Comparison of ENCODE assay signal across 7 cellular contexts in the genomic region with DNA sequence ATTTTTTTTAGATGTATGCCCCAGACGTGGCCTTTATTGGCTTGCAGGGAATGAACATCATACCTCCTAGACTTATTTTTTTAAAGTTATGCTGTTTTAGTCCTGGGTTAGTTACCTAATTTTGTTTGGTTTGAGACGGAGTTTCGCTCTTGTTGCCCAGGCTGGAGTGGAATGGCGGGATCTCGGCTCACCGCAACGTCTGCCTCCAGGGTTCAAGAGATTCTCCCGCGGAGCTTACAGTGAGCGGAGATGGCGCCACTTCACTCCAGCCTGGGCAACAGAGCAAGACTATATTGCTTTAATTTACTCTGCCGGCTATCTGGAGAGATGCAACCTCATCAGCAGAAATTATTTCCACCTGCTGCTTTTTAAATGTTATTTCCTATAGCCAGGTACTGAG.
DNase-seq lines count a peak whose midpoint lies in the region; ATAC-seq and TF ChIP-seq lines count a peak whose summit lies in the region.
"Not testable (repeated sequence)": the region's sequence is repeated elsewhere in the genome, so short reads cannot be mapped to it uniquely, and the experiment has no call there.

No MANE protein-coding gene starts in this region.

- H3K9me3 ChIP-seq in DND-41 (ENCODE audit: insufficient read depth, low read length, severe bottlenecking); SK-N-MC (ENCODE audit: low read depth, low read length): not testable (repeated sequence)

- not testable (repeated sequence) for H3K9ac ChIP-seq in DND-41 (ENCODE audit: low read depth, low read length); SK-N-MC (ENCODE audit: insufficient read length)

- H3K4me3 Mint-ChIP-seq in activated CD4-positive, alpha-beta memory T cell treated with anti-CD3 and anti-CD28 coated beads, Interleukin-2, amount 10 ng/mL, durations not matched to agents 7 days and 5 days: peak overlapping the region; percentile 72
- H3K4me3 Mint-ChIP-seq in activated naive CD4-positive, alpha-beta T cell treated with anti-CD3 and anti-CD28 coated beads for 36 hours: peak overlapping the region; percentile 80
- H3K4me3 Mint-ChIP-seq in chondrocyte (ENCODE audit: unreplicated experiment): peak overlapping the region; percentile 73

- not testable (repeated sequence) for H3K9me3 Mint-ChIP-seq in activated CD4-positive, alpha-beta memory T cell treated with anti-CD3 and anti-CD28 coated beads, Interleukin-2, amount 10 ng/mL, durations not matched to agents 7 days and 5 days; activated naive CD4-positive, alpha-beta T cell treated with anti-CD3 and anti-CD28 coated beads for 36 hours; chondrocyte (ENCODE audit: low read depth)

- not testable (repeated sequence) for H3K4me1 Mint-ChIP-seq in activated CD4-positive, alpha-beta memory T cell treated with anti-CD3 and anti-CD28 coated beads, Interleukin-2, amount 10 ng/mL, durations not matched to agents 7 days and 5 days; activated naive CD4-positive, alpha-beta T cell treated with anti-CD3 and anti-CD28 coated beads for 36 hours (ENCODE audit: low read depth); chondrocyte (ENCODE audit: low read depth)

- not testable (repeated sequence) for H3K36me3 ChIP-seq in DND-41 (ENCODE audit: insufficient read depth, low read length); SK-N-MC (ENCODE audit: insufficient read depth, low read length)

- not testable (repeated sequence) for H3K36me3 Mint-ChIP-seq in activated CD4-positive, alpha-beta memory T cell treated with anti-CD3 and anti-CD28 coated beads, Interleukin-2, amount 10 ng/mL, durations not matched to agents 7 days and 5 days (ENCODE audit: low read depth); activated naive CD4-positive, alpha-beta T cell treated with anti-CD3 and anti-CD28 coated beads for 36 hours (ENCODE audit: low read depth); chondrocyte (ENCODE audit: low read depth)

- H3K4me3 ChIP-seq in DND-41 (ENCODE audit: low read depth in 1 of 2, low read length in 2 of 2): not testable (repeated sequence)
- peak overlapping the region; percentile 88 for H3K4me3 ChIP-seq in SK-N-MC

- peaks cover 22% of the 10 kb centered on the region for H3K79me2 ChIP-seq in DND-41 (ENCODE audit: insufficient read depth, low read length)

- intact Hi-C loops in activated naive CD4-positive, alpha-beta T cell treated with anti-CD3 and anti-CD28 coated beads for 36 hours (cut with micrococcal nuclease): loop anchor here (5.0 kb wide), 1 partner anchor 91 kb away; a partner anchor contains a TSS
- intact Hi-C loops in posterior vena cava (cut with DNase I): not testable (repeated sequence)

- H3K27ac Mint-ChIP-seq in activated CD4-positive, alpha-beta memory T cell treated with anti-CD3 and anti-CD28 coated beads, Interleukin-2, amount 10 ng/mL, durations not matched to agents 7 days and 5 days; activated naive CD4-positive, alpha-beta T cell treated with anti-CD3 and anti-CD28 coated beads for 36 hours; chondrocyte (ENCODE audit: unreplicated experiment): not testable (repeated sequence)

- not testable (repeated sequence) for DNase-seq in DND-41; SK-N-MC (ENCODE audit: low read depth, low spot score); activated naive CD4-positive, alpha-beta T cell treated with anti-CD3 and anti-CD28 coated beads for 36 hours; chondrocyte (ENCODE audit: low spot score)
- peak; percentile 4 for DNase-seq in activated CD4-positive, alpha-beta memory T cell treated with anti-CD3 and anti-CD28 coated beads, Interleukin-2, amount 10 ng/mL, durations not matched to agents 7 days and 5 days
- DNase-seq in mesenteric fat pad (ENCODE audit: low spot score): peak; percentile 73
- peak; percentile 23 for DNase-seq in posterior vena cava (ENCODE audit: low spot score)

- POLR2A ChIA-PET in activated CD4-positive, alpha-beta memory T cell treated with anti-CD3 and anti-CD28 coated beads, Interleukin-2, amount 10 ng/mL, durations not matched to agents 7 days and 5 days (lab: Charles Lee): not testable (repeated sequence)

- not testable (repeated sequence) for H2AFZ ChIP-seq in DND-41 (ENCODE audit: low read depth, low read length)

- H3K27ac ChIP-seq in DND-41 (ENCODE audit: low read length); SK-N-MC: not testable (repeated sequence)

- peak overlapping the region; percentile 58 for H3K4me2 ChIP-seq in DND-41 (ENCODE audit: insufficient read depth, low read length)

- H3K27me3 ChIP-seq in DND-41 (ENCODE audit: insufficient read depth, low read length, poor library complexity): not testable (repeated sequence)

- not testable (repeated sequence) for TF ChIP-seq CTCF in DND-41 (IDR thresholded peaks at IDR 0.05; ENCODE audit: borderline replicate concordance, extremely low read depth, low read length, poor library complexity, severe bottlenecking); chondrocyte (IDR thresholded peaks at IDR 0.05)

- H3K4me1 ChIP-seq in DND-41 (ENCODE audit: insufficient read depth, low read length): peaks cover 13% of the 10 kb centered on the region

- not testable (repeated sequence) for H3K27me3 Mint-ChIP-seq in activated CD4-positive, alpha-beta memory T cell treated with anti-CD3 and anti-CD28 coated beads, Interleukin-2, amount 10 ng/mL, durations not matched to agents 7 days and 5 days; activated naive CD4-positive, alpha-beta T cell treated with anti-CD3 and anti-CD28 coated beads for 36 hours (ENCODE audit: low read depth); chondrocyte (ENCODE audit: low read depth)

- H4K20me1 ChIP-seq in DND-41 (ENCODE audit: insufficient read depth, low read length): not testable (repeated sequence)

- CTCF ChIA-PET in activated CD4-positive, alpha-beta memory T cell treated with anti-CD3 and anti-CD28 coated beads, Interleukin-2, amount 10 ng/mL, durations not matched to agents 7 days and 5 days (lab: Charles Lee); activated naive CD4-positive, alpha-beta T cell treated with anti-CD3 and anti-CD28 coated beads for 36 hours (lab: Charles Lee): not testable (repeated sequence)

- not testable (repeated sequence) for ATAC-seq in DND-41 (ENCODE audit: insufficient read depth, low read depth)
